In the genomic region with DNA sequence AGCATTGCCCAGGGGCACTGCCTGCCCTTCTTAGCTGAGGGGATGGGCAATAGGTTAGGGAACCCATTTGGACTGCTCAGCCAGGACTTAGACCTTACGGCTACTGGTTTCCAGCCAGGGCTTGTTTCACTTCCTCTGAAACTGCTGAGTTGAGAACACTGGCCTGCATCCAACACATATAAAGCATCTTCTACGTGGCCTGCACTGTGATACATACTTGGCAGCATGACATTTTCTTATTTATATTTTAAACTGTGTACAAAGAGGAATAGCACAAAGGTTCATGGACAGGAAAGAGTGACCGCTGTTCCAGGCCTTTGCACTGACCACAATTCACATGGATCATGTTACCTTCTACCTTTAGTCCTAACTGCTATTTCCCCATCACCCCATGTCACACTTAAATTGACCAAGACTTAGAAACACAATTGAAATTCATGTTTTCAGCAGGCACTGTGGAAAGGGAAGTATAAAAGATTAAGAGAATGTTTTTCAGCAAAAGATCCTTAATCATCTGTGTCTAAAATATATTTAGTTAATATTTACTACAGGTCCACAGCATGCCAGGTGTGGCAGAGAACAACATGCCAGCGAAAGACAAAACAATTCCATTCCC, we compare ENCODE assay signal across 12 cellular contexts. TPM values are rescaled to one million over a fixed set of nuclear protein-coding genes. Genes with fewer than 3 reads are reported as not detected.
DNase-seq lines count a peak whose midpoint lies in the region; ATAC-seq and TF ChIP-seq lines count a peak whose summit lies in the region.
"Had no signal": no experiment of that assay in that cellular context is flagged by ENCODE, and none has a peak within 500 bp of the region (broad histone marks: within the 10 kb centered on the region; RNA-seq: fewer than 3 reads in every experiment).

No MANE protein-coding gene starts in this region.

- H3K23ac ChIP-seq in neuronal stem cell (ENCODE audit: low read depth, low read length, poor library complexity): no peak overlapping the region

- no peak for TF ChIP-seq CTCF in progenitor cell of endocrine pancreas (IDR thresholded peaks at IDR 0.05; ENCODE audit: unreplicated experiment)

- no peak overlapping the region for H3K4me3 Mint-ChIP-seq in progenitor cell of endocrine pancreas (ENCODE audit: low read depth)
- H3K4me3 Mint-ChIP-seq: activated CD4-positive, alpha-beta T cell treated with anti-CD3 and anti-CD28 coated beads, Interleukin-2, amount 10 ng/mL, durations not matched to agents 7 days and 5 days had no signal

- peaks cover 0 to 1% of the 10 kb centered on the region in 2 donors for H3K9me3 ChIP-seq in neuronal stem cell (replicated peaks in 1 of 2; ENCODE audit: control insufficient read depth in 2 of 2, insufficient read depth in 1 of 2, low read depth in 1 of 2, low read length in 2 of 2)

- no peak overlapping the region for H2BK15ac ChIP-seq in neuronal stem cell (ENCODE audit: low read length)

- ATAC-seq in GM18858 (IDR thresholded peaks at IDR 0.05; ENCODE audit: unreplicated experiment): peak; percentile 99
- peak; percentile 73 for ATAC-seq in GM21619 (IDR thresholded peaks at IDR 0.05; ENCODE audit: unreplicated experiment)
- ATAC-seq in HG03460 (IDR thresholded peaks at IDR 0.05; ENCODE audit: unreplicated experiment): peak; percentile 99

- H3K27me3 ChIP-seq in neuronal stem cell (ENCODE audit: control insufficient read depth in 3 of 3, insufficient read depth in 3 of 3, low read depth in 1 of 3, low read length in 3 of 3): no peaks in the 10 kb centered on the region

- no peak overlapping the region for H2BK12ac ChIP-seq in neuronal stem cell (ENCODE audit: low read length)

- H3K4me2 ChIP-seq in neuronal stem cell (ENCODE audit: insufficient read depth, low read length, poor library complexity, severe bottlenecking): no peak overlapping the region

- H4K8ac ChIP-seq in neuronal stem cell (ENCODE audit: low read depth, low read length): no peak overlapping the region

- peaks cover 0 to 2% of the 10 kb centered on the region in 2 donors for H3K4me1 ChIP-seq in neuronal stem cell (ENCODE audit: control insufficient read depth in 2 of 2, insufficient read depth in 1 of 2, low read depth in 1 of 2, low read length in 2 of 2)

- H4K91ac ChIP-seq in neuronal stem cell (ENCODE audit: low read depth, low read length, poor library complexity): no peak overlapping the region

- H2BK5ac ChIP-seq in neuronal stem cell (ENCODE audit: low read length): no peak overlapping the region

- H3K4me3 ChIP-seq in neuronal stem cell (ENCODE audit: low read length in 2 of 2): no peak overlapping the region
- H3K4me3 ChIP-seq: skin epidermis had no signal

- peaks cover 0 to 3% of the 10 kb centered on the region in 2 donors for H3K36me3 ChIP-seq in neuronal stem cell (replicated peaks in 1 of 2; ENCODE audit: control insufficient read depth in 2 of 2, insufficient read depth in 2 of 2, low read length in 2 of 2)

- H2BK120ac ChIP-seq in neuronal stem cell (ENCODE audit: low read depth, low read length): no peak overlapping the region

- no peak overlapping the region for H3K4ac ChIP-seq in neuronal stem cell (ENCODE audit: low read length)

- DNase-seq in foreskin melanocyte: peak; percentile 4
- no peak for DNase-seq in NCI-H1436 (lab: John Stamatoyannopoulos, UW)
- no peak for DNase-seq in neuronal stem cell (ENCODE audit: low spot score)
- DNase-seq in A172 (ENCODE audit: low spot score): no peak
- no peak for DNase-seq in progenitor cell of endocrine pancreas (ENCODE audit: low spot score, unreplicated experiment)
- DNase-seq: activated CD4-positive, alpha-beta T cell treated with anti-CD3 and anti-CD28 coated beads, Interleukin-2, amount 10 ng/mL, durations not matched to agents 7 days and 5 days; caudate nucleus; OCI-M1 had no signal

- no peak overlapping the region for H2AK5ac ChIP-seq in neuronal stem cell (ENCODE audit: low read depth, low read length)

- H3K9ac ChIP-seq in neuronal stem cell (ENCODE audit: low read depth, low read length, poor library complexity): no peak overlapping the region

- H3K27ac ChIP-seq in neuronal stem cell (replicated peaks; ENCODE audit: low read length): no peak overlapping the region
- H3K27ac ChIP-seq: skin epidermis had no signal

- peaks cover 2% of the 10 kb centered on the region for H3K79me1 ChIP-seq in neuronal stem cell (ENCODE audit: low read depth, low read length)

- no peaks in the 10 kb centered on the region for H3K27me3 Mint-ChIP-seq in progenitor cell of endocrine pancreas
- H3K27me3 Mint-ChIP-seq: activated CD4-positive, alpha-beta T cell treated with anti-CD3 and anti-CD28 coated beads, Interleukin-2, amount 10 ng/mL, durations not matched to agents 7 days and 5 days had no signal

- WGBS in neuronal stem cell (ENCODE audit: extremely low coverage in 2 of 2, insufficient read length in 2 of 2, insufficient replicate concordance in 1 of 2), 2 donors: no CpG with 5 or more reads among the region's 4 CpGs

- no peak overlapping the region for H3K18ac ChIP-seq in neuronal stem cell (ENCODE audit: low read length)

- H2AFZ ChIP-seq in neuronal stem cell (ENCODE audit: low read length): no peak overlapping the region

- no peak overlapping the region for H3K14ac ChIP-seq in neuronal stem cell (ENCODE audit: low read length)

- no peak overlapping the region for H3K27ac Mint-ChIP-seq in progenitor cell of endocrine pancreas
- H3K27ac Mint-ChIP-seq: activated CD4-positive, alpha-beta T cell treated with anti-CD3 and anti-CD28 coated beads, Interleukin-2, amount 10 ng/mL, durations not matched to agents 7 days and 5 days had no signal

- peaks cover 13% of the 10 kb centered on the region for H3K4me1 Mint-ChIP-seq in progenitor cell of endocrine pancreas (ENCODE audit: low read depth)
- H3K4me1 Mint-ChIP-seq: activated CD4-positive, alpha-beta T cell treated with anti-CD3 and anti-CD28 coated beads, Interleukin-2, amount 10 ng/mL, durations not matched to agents 7 days and 5 days had no signal

- H3K9me3 Mint-ChIP-seq in progenitor cell of endocrine pancreas (ENCODE audit: low read depth): no peaks in the 10 kb centered on the region
- H3K9me3 Mint-ChIP-seq: activated CD4-positive, alpha-beta T cell treated with anti-CD3 and anti-CD28 coated beads, Interleukin-2, amount 10 ng/mL, durations not matched to agents 7 days and 5 days had no signal

- peaks cover 8% of the 10 kb centered on the region for H3K36me3 Mint-ChIP-seq in progenitor cell of endocrine pancreas (ENCODE audit: insufficient read depth)

RNA-seq across cellular contexts. Expression of gene NLGN4X, which starts 43.7 kb away (rescaled TPM):
- polyA plus RNA-seq in neuronal stem cell (2013, experiment 1 of 2): 13.6 TPM
- 14.0 TPM for polyA plus RNA-seq in neuronal stem cell (2013, experiment 2 of 2)
- 0.74 and 1.5 TPM in 2 replicates for total RNA-seq in A172 (2014; rRNA removed; shearing (Covaris generic))
- total RNA-seq in progenitor cell of endocrine pancreas: 43.4 and 45.0 TPM in 2 replicates

Comparison
In these comparisons a context has a peak if more than half of its experiments do, and no peak if none do; other contexts are left out.
1. RNA of gene NLGN4X, which starts 43.7 kb away (total RNA-seq): 43.4 to 45.0 TPM in progenitor cell of endocrine pancreas; 0.74 to 1.5 TPM in A172; every median in the first group is over 10 times any median in the second.
2. Peak in every context shown above with its lines, with median percentiles within 50 percentile points of each other: ATAC-seq.